Comparison of ENCODE assay signal across 1 cellular context in the genomic region with DNA sequence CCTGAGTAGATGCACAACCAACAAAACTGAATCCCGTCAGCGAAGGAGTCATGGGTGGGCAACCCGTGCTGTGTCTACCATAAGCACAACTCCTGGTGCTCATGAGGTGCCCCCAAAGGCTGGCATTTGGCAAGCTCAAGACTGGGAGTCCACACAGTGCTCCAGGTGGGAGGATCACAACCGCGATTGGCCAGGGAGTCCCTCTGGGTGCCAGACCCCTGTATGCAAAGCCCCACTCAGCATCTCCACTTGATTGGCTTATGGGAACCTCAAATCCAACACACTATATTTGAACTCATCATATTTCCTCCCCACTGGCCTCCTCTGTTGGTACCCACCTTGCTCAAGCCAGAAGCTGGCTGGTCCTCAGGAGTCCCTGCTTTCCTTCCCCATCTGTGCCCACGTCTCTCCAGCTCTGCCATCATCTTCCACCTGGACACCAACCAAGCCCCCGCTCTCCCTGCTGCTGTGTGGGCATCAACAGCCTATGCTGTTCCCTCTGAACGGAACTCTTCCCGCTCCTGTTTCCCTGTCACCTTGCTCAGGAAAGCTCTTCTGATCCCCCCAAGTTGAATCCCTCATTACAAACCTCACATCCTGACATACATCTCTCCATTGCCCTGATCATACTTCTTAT.
TF ChIP-seq lines count a peak whose summit lies in the region.

No MANE protein-coding gene starts in this region.

TF ChIP-seq in HepG2, 621 proteins besides CTCF, POLR2A, EP300 and RAD21 (continued from another document and continues in another):
- TF ChIP-seq PPARG (CRISPR knock-in tag; conservative IDR thresholded peaks at IDR 0.05): no peak
- TF ChIP-seq KDM1A (CRISPR knock-in tag; IDR thresholded peaks at IDR 0.05): no peak
- TF ChIP-seq TBX3 (IDR thresholded peaks at IDR 0.05; ENCODE audit: borderline replicate concordance): no peak
- TF ChIP-seq SNRNP70 (IDR thresholded peaks at IDR 0.05; ENCODE audit: low read depth, low read length): no peak
- TF ChIP-seq SRF (IDR thresholded peaks at IDR 0.05; ENCODE audit: low read depth, low read length): no peak
- TF ChIP-seq YEATS2 (CRISPR knock-in tag; IDR thresholded peaks at IDR 0.05; ENCODE audit: borderline replicate concordance): no peak
- TF ChIP-seq TMF1 (CRISPR knock-in tag; IDR thresholded peaks at IDR 0.05; ENCODE audit: low read depth): no peak
- TF ChIP-seq ZFP41 (CRISPR knock-in tag; IDR thresholded peaks at IDR 0.05; ENCODE audit: borderline replicate concordance): no peak
- no peak for TF ChIP-seq ZNF75D (CRISPR knock-in tag; IDR thresholded peaks at IDR 0.05; ENCODE audit: borderline replicate concordance)
- TF ChIP-seq, protein P1, sequence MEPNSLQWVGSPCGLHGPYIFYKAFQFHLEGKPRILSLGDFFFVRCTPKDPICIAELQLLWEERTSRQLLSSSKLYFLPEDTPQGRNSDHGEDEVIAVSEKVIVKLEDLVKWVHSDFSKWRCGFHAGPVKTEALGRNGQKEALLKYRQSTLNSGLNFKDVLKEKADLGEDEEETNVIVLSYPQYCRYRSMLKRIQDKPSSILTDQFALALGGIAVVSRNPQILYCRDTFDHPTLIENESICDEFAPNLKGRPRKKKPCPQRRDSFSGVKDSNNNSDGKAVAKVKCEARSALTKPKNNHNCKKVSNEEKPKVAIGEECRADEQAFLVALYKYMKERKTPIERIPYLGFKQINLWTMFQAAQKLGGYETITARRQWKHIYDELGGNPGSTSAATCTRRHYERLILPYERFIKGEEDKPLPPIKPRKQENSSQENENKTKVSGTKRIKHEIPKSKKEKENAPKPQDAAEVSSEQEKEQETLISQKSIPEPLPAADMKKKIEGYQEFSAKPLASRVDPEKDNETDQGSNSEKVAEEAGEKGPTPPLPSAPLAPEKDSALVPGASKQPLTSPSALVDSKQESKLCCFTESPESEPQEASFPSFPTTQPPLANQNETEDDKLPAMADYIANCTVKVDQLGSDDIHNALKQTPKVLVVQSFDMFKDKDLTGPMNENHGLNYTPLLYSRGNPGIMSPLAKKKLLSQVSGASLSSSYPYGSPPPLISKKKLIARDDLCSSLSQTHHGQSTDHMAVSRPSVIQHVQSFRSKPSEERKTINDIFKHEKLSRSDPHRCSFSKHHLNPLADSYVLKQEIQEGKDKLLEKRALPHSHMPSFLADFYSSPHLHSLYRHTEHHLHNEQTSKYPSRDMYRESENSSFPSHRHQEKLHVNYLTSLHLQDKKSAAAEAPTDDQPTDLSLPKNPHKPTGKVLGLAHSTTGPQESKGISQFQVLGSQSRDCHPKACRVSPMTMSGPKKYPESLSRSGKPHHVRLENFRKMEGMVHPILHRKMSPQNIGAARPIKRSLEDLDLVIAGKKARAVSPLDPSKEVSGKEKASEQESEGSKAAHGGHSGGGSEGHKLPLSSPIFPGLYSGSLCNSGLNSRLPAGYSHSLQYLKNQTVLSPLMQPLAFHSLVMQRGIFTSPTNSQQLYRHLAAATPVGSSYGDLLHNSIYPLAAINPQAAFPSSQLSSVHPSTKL (CRISPR knock-in tag; IDR thresholded peaks at IDR 0.05): no peak
- TF ChIP-seq ZNF329 (CRISPR knock-in tag; IDR thresholded peaks at IDR 0.05; ENCODE audit: low read depth): no peak
- TF ChIP-seq ZNF709 (CRISPR knock-in tag; IDR thresholded peaks at IDR 0.05): no peak
- TF ChIP-seq MAFG (CRISPR knock-in tag; IDR thresholded peaks at IDR 0.05): no peak
- no peak for TF ChIP-seq ZNF776 (CRISPR knock-in tag; IDR thresholded peaks at IDR 0.05)
- TF ChIP-seq, protein P2, sequence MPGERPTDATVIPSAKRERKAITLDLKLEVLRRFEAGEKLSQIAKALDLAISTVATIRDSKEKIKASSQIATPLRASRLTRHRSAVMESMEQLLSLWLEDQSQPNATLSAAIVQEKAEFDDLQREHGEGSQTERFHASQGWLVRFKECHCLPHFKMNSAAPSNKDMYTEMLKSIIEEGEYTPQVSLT (CRISPR knock-in tag; IDR thresholded peaks at IDR 0.05; ENCODE audit: borderline replicate concordance, low read depth): no peak
- no peak for TF ChIP-seq TP53 (CRISPR knock-in tag; conservative IDR thresholded peaks at IDR 0.05)
- TF ChIP-seq ZSCAN31 (CRISPR knock-in tag; IDR thresholded peaks at IDR 0.05; ENCODE audit: low read depth): 0 out of 2 replicates have a peak, but pooled peaks have one; percentile 9
- no peak for TF ChIP-seq ZSCAN25 (CRISPR knock-in tag; IDR thresholded peaks at IDR 0.05)
- TF ChIP-seq, protein P3, sequence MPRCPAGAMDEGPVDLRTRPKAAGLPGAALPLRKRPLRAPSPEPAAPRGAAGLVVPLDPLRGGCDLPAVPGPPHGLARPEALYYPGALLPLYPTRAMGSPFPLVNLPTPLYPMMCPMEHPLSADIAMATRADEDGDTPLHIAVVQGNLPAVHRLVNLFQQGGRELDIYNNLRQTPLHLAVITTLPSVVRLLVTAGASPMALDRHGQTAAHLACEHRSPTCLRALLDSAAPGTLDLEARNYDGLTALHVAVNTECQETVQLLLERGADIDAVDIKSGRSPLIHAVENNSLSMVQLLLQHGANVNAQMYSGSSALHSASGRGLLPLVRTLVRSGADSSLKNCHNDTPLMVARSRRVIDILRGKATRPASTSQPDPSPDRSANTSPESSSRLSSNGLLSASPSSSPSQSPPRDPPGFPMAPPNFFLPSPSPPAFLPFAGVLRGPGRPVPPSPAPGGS (CRISPR knock-in tag; IDR thresholded peaks at IDR 0.05): no peak
- no peak for TF ChIP-seq RFXAP (CRISPR knock-in tag; IDR thresholded peaks at IDR 0.05; ENCODE audit: borderline replicate concordance)
- TF ChIP-seq PHF21A (CRISPR knock-in tag; IDR thresholded peaks at IDR 0.05): no peak
- TF ChIP-seq, protein P4, sequence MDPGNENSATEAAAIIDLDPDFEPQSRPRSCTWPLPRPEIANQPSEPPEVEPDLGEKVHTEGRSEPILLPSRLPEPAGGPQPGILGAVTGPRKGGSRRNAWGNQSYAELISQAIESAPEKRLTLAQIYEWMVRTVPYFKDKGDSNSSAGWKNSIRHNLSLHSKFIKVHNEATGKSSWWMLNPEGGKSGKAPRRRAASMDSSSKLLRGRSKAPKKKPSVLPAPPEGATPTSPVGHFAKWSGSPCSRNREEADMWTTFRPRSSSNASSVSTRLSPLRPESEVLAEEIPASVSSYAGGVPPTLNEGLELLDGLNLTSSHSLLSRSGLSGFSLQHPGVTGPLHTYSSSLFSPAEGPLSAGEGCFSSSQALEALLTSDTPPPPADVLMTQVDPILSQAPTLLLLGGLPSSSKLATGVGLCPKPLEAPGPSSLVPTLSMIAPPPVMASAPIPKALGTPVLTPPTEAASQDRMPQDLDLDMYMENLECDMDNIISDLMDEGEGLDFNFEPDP (CRISPR knock-in tag; conservative IDR thresholded peaks at IDR 0.05): no peak
- TF ChIP-seq HDAC6 (IDR thresholded peaks at IDR 0.05; ENCODE audit: low read depth, low read length): no peak
- TF ChIP-seq, protein P5, sequence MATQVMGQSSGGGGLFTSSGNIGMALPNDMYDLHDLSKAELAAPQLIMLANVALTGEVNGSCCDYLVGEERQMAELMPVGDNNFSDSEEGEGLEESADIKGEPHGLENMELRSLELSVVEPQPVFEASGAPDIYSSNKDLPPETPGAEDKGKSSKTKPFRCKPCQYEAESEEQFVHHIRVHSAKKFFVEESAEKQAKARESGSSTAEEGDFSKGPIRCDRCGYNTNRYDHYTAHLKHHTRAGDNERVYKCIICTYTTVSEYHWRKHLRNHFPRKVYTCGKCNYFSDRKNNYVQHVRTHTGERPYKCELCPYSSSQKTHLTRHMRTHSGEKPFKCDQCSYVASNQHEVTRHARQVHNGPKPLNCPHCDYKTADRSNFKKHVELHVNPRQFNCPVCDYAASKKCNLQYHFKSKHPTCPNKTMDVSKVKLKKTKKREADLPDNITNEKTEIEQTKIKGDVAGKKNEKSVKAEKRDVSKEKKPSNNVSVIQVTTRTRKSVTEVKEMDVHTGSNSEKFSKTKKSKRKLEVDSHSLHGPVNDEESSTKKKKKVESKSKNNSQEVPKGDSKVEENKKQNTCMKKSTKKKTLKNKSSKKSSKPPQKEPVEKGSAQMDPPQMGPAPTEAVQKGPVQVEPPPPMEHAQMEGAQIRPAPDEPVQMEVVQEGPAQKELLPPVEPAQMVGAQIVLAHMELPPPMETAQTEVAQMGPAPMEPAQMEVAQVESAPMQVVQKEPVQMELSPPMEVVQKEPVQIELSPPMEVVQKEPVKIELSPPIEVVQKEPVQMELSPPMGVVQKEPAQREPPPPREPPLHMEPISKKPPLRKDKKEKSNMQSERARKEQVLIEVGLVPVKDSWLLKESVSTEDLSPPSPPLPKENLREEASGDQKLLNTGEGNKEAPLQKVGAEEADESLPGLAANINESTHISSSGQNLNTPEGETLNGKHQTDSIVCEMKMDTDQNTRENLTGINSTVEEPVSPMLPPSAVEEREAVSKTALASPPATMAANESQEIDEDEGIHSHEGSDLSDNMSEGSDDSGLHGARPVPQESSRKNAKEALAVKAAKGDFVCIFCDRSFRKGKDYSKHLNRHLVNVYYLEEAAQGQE (IDR thresholded peaks at IDR 0.05; ENCODE audit: borderline replicate concordance in 1 of 2, low read depth in 1 of 2, low read length in 2 of 2): no peak
- TF ChIP-seq ZFP62 (CRISPR knock-in tag; IDR thresholded peaks at IDR 0.05): no peak
- TF ChIP-seq, protein P6, sequence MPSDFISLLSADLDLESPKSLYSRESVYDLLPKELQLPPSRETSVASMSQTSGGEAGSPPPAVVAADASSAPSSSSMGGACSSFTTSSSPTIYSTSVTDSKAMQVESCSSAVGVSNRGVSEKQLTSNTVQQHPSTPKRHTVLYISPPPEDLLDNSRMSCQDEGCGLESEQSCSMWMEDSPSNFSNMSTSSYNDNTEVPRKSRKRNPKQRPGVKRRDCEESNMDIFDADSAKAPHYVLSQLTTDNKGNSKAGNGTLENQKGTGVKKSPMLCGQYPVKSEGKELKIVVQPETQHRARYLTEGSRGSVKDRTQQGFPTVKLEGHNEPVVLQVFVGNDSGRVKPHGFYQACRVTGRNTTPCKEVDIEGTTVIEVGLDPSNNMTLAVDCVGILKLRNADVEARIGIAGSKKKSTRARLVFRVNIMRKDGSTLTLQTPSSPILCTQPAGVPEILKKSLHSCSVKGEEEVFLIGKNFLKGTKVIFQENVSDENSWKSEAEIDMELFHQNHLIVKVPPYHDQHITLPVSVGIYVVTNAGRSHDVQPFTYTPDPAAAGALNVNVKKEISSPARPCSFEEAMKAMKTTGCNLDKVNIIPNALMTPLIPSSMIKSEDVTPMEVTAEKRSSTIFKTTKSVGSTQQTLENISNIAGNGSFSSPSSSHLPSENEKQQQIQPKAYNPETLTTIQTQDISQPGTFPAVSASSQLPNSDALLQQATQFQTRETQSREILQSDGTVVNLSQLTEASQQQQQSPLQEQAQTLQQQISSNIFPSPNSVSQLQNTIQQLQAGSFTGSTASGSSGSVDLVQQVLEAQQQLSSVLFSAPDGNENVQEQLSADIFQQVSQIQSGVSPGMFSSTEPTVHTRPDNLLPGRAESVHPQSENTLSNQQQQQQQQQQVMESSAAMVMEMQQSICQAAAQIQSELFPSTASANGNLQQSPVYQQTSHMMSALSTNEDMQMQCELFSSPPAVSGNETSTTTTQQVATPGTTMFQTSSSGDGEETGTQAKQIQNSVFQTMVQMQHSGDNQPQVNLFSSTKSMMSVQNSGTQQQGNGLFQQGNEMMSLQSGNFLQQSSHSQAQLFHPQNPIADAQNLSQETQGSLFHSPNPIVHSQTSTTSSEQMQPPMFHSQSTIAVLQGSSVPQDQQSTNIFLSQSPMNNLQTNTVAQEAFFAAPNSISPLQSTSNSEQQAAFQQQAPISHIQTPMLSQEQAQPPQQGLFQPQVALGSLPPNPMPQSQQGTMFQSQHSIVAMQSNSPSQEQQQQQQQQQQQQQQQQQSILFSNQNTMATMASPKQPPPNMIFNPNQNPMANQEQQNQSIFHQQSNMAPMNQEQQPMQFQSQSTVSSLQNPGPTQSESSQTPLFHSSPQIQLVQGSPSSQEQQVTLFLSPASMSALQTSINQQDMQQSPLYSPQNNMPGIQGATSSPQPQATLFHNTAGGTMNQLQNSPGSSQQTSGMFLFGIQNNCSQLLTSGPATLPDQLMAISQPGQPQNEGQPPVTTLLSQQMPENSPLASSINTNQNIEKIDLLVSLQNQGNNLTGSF (CRISPR knock-in tag; IDR thresholded peaks at IDR 0.05): no peak
- no peak for TF ChIP-seq SUZ12 (IDR thresholded peaks at IDR 0.05; ENCODE audit: low read depth, low read length)
- TF ChIP-seq ZFP90 (CRISPR knock-in tag; IDR thresholded peaks at IDR 0.05; ENCODE audit: borderline replicate concordance): no peak
- TF ChIP-seq, protein P7, sequence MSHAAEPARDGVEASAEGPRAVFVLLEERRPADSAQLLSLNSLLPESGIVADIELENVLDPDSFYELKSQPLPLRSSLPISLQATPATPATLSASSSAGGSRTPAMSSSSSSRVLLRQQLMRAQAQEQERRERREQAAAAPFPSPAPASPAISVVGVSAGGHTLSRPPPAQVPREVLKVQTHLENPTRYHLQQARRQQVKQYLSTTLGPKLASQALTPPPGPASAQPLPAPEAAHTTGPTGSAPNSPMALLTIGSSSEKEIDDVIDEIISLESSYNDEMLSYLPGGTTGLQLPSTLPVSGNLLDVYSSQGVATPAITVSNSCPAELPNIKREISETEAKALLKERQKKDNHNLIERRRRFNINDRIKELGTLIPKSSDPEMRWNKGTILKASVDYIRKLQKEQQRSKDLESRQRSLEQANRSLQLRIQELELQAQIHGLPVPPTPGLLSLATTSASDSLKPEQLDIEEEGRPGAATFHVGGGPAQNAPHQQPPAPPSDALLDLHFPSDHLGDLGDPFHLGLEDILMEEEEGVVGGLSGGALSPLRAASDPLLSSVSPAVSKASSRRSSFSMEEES (CRISPR knock-in tag; IDR thresholded peaks at IDR 0.05): no peak
- TF ChIP-seq CREB1 (IDR thresholded peaks at IDR 0.05): no peak
- no peak for TF ChIP-seq CREB1 (CRISPR knock-in tag; IDR thresholded peaks at IDR 0.05)
- peak; percentile 81 for TF ChIP-seq ZNF263 (CRISPR knock-in tag; IDR thresholded peaks at IDR 0.05)
- no peak for TF ChIP-seq NFE2L2 (IDR thresholded peaks at IDR 0.05; ENCODE audit: low read length)
- TF ChIP-seq ZFY (CRISPR knock-in tag; IDR thresholded peaks at IDR 0.05): no peak
- no peak for TF ChIP-seq NFRKB (IDR thresholded peaks at IDR 0.05)
- 0 out of 2 replicates have a peak, but pooled peaks have one; percentile 15 for TF ChIP-seq SP4 (CRISPR knock-in tag; IDR thresholded peaks at IDR 0.05)
- no peak for TF ChIP-seq SOX5 (CRISPR knock-in tag; IDR thresholded peaks at IDR 0.05; ENCODE audit: borderline replicate concordance)
- TF ChIP-seq MXI1 (IDR thresholded peaks at IDR 0.05; ENCODE audit: borderline replicate concordance, low read depth, low read length): 0 out of 3 replicates have a peak, but pooled peaks have one; percentile 5
- TF ChIP-seq ZNF501 (CRISPR knock-in tag; IDR thresholded peaks at IDR 0.05): 0 out of 2 replicates have a peak, but pooled peaks have one; percentile 4
- TF ChIP-seq HOXA9 (CRISPR knock-in tag; IDR thresholded peaks at IDR 0.05; ENCODE audit: borderline replicate concordance): no peak
- TF ChIP-seq SRY (CRISPR knock-in tag; IDR thresholded peaks at IDR 0.05): no peak
- no peak for TF ChIP-seq PITX1 (CRISPR knock-in tag; IDR thresholded peaks at IDR 0.05)
- TF ChIP-seq CENPX (CRISPR knock-in tag; IDR thresholded peaks at IDR 0.05): no peak
- TF ChIP-seq ESRRA (CRISPR knock-in tag; IDR thresholded peaks at IDR 0.05; ENCODE audit: low read depth): no peak
- TF ChIP-seq MTA3 (CRISPR knock-in tag; IDR thresholded peaks at IDR 0.05): no peak
- TF ChIP-seq SP5 (CRISPR knock-in tag; IDR thresholded peaks at IDR 0.05; ENCODE audit: borderline replicate concordance, low read depth): no peak
- TF ChIP-seq HOXA7 (CRISPR knock-in tag; IDR thresholded peaks at IDR 0.05): no peak
